ENCODE assay signal across 10 cellular contexts in genomic region chr20:12053348-12053747, GRCh38.
DNase-seq lines count a peak whose midpoint lies in the region; ATAC-seq and TF ChIP-seq lines count a peak whose summit lies in the region.
"Had no signal": no experiment of that assay in that cellular context is flagged by ENCODE, and none has a peak within 500 bp of the region (broad histone marks: within the 10 kb centered on the region; RNA-seq: fewer than 3 reads in every experiment).

No MANE protein-coding gene starts in this region.

- H3K4me1 ChIP-seq in cardiac muscle cell (ENCODE audit: low read depth) (peaks cover 9% of the 10 kb centered on the region), RWPE2 (ENCODE audit: insufficient read depth, poor library complexity, severe bottlenecking) (peaks cover 16% of the 10 kb centered on the region), aorta (ENCODE audit: control insufficient read depth in 1 of 2, insufficient read depth in 2 of 2, low read length in 2 of 2) (no peaks in the 10 kb centered on the region)

- TF ChIP-seq CTCF in cardiac muscle cell (IDR thresholded peaks at IDR 0.05; ENCODE audit: low read depth, low read length), result no peak
- TF ChIP-seq CTCF in RWPE2 (IDR thresholded peaks at IDR 0.05; ENCODE audit: poor library complexity, severe bottlenecking), result no peak
- TF ChIP-seq CTCF in fibroblast of pulmonary artery (IDR thresholded peaks at IDR 0.05; ENCODE audit: low read length, missing control alignments), result no peak

- H3K4me3 ChIP-seq in cardiac muscle cell, result no peak overlapping the region
- no peak overlapping the region for H3K4me3 ChIP-seq in RWPE2 (ENCODE audit: severe bottlenecking)
- H3K4me3 ChIP-seq in fibroblast of pulmonary artery (replicated peaks; ENCODE audit: low read depth, low read length), result no peak overlapping the region
- H3K4me3 ChIP-seq in aorta (ENCODE audit: low read length in 2 of 2), result no peak overlapping the region

- no peak overlapping the region for H3K27ac ChIP-seq in cardiac muscle cell
- peak overlapping the region; percentile 55 for H3K27ac ChIP-seq in RWPE2 (ENCODE audit: poor library complexity, severe bottlenecking)
- H3K27ac ChIP-seq in aorta (ENCODE audit: low read depth in 1 of 2, low read length in 2 of 2), result no peak overlapping the region

- H3K36me3 ChIP-seq in cardiac muscle cell, result no peaks in the 10 kb centered on the region
- H3K36me3 ChIP-seq in RWPE2 (ENCODE audit: low read depth), result no peaks in the 10 kb centered on the region
- no peaks in the 10 kb centered on the region for H3K36me3 ChIP-seq in aorta (ENCODE audit: control insufficient read depth in 1 of 2, insufficient read depth in 2 of 2, low read length in 1 of 2)

- ATAC-seq in left ventricle myocardium superior, result no peak
- peak; percentile 96 for ATAC-seq in RWPE2 (ENCODE audit: low read depth)
- peak; percentile 39 for ATAC-seq in aorta (ENCODE audit: low FRiP score)
- no peak for ATAC-seq in GM18511 (IDR thresholded peaks at IDR 0.05; ENCODE audit: unreplicated experiment)

- H3K9me3 ChIP-seq in cardiac muscle cell (ENCODE audit: low read depth), result no peaks in the 10 kb centered on the region
- H3K9me3 ChIP-seq in RWPE2 (ENCODE audit: severe bottlenecking), result no peaks in the 10 kb centered on the region
- peaks cover 1% of the 10 kb centered on the region for H3K9me3 ChIP-seq in aorta (ENCODE audit: control insufficient read depth, low read length)

- DNase-seq in cardiac muscle cell (ENCODE audit: low read depth in 1 of 2, low spot score in 1 of 2) (peak; percentile 30 to 89), left ventricle myocardium superior (no peak), RWPE2 (ENCODE audit: low spot score) (no peak), fibroblast of pulmonary artery (ENCODE audit: low read depth) (peak; percentile 93), aorta (no peak), NCI-H2196 (lab: John Stamatoyannopoulos, UW; ENCODE audit: unreplicated experiment) (no peak)
- no peak for DNase-seq in activated naive CD4-positive, alpha-beta T cell treated with anti-CD3 and anti-CD28 coated beads, Interleukin-2, amount 50 U/mL, for 16 hours
- DNase-seq: ACHN, foreskin melanocyte had no signal

- no peaks in the 10 kb centered on the region for H3K27me3 ChIP-seq in cardiac muscle cell
- no peaks in the 10 kb centered on the region for H3K27me3 ChIP-seq in RWPE2 (ENCODE audit: insufficient read depth, poor library complexity, severe bottlenecking)
- H3K27me3 ChIP-seq in aorta (ENCODE audit: control insufficient read depth in 1 of 2, insufficient read depth in 2 of 2, low read length in 1 of 2), result no peaks in the 10 kb centered on the region

- intact Hi-C loops in left ventricle myocardium superior (cut with micrococcal nuclease), result no loop called here
- intact Hi-C loops in aorta (cut with DNase I), result no loop called here

Comparison
In these comparisons a context has a peak if more than half of its experiments do, and no peak if none do; other contexts are left out.
1. DNase-seq: peak in cardiac muscle cell (2 of 2) and fibroblast of pulmonary artery (single experiment); none in left ventricle myocardium superior (single experiment), RWPE2 (single experiment), aorta (0 of 2), NCI-H2196 (single experiment) and activated naive CD4-positive, alpha-beta T cell treated with anti-CD3 and anti-CD28 coated beads, Interleukin-2, amount 50 U/mL, for 16 hours (single experiment).
2. ATAC-seq: peak in RWPE2 (single experiment) and aorta (single experiment); none in left ventricle myocardium superior (single experiment) and GM18511 (single experiment).